ENCODE assay signal across 11 cellular contexts in genomic region chr14:67940476-67940875, GRCh38.
A peak's percentile ranks its signal among the peaks of the same experiment; 100 is the strongest.
DNase-seq lines count a peak whose midpoint lies in the region; ATAC-seq and TF ChIP-seq lines count a peak whose summit lies in the region.
"Had no signal": no experiment of that assay in that cellular context is flagged by ENCODE, and none has a peak within 500 bp of the region (broad histone marks: within the 10 kb centered on the region; RNA-seq: fewer than 3 reads in every experiment).

No MANE protein-coding gene starts in this region.

- H3K9me3 ChIP-seq in iPS-20b (ENCODE audit: insufficient read depth, low read depth, low read length) = no peaks in the 10 kb centered on the region

- CTCF ChIA-PET in MCF 10A (lab: Yijun Ruan, JAX) = interaction anchor here (1.1 to 3.0 kb wide), 6 partner anchors 7 to 877 kb away, joined by 3 to 19 read pairs (median 6); no protein-coding TSS in a partner anchor

- no peaks in the 10 kb centered on the region for H3K36me3 ChIP-seq in iPS-20b (ENCODE audit: insufficient read depth, low read depth, low read length)

- H3K27me3 ChIP-seq in iPS-20b (ENCODE audit: insufficient read depth, low read length) = no peaks in the 10 kb centered on the region

- H3K36me3 Mint-ChIP-seq in MCF 10A (ENCODE audit: insufficient read depth, unreplicated experiment) = no peaks in the 10 kb centered on the region
- H3K36me3 Mint-ChIP-seq: activated naive CD8-positive, alpha-beta T cell treated with anti-CD3 and anti-CD28 coated beads for 36 hours had no signal

- intact Hi-C loops in MCF 10A (cut with micrococcal nuclease) = loop anchor here (5.0 to 10.0 kb wide), 5 partner anchors 144 to 757 kb away; no protein-coding TSS in a partner anchor

- peaks cover 61% of the 10 kb centered on the region for H3K4me1 Mint-ChIP-seq in MCF 10A (ENCODE audit: insufficient read depth, unreplicated experiment)

- H3K4me3 ChIP-seq in iPS-20b (ENCODE audit: low read length) (no peak overlapping the region), skeletal muscle cell (ENCODE audit: low read depth, low read length) (no peak overlapping the region)

- H3K4me3 Mint-ChIP-seq in MCF 10A (ENCODE audit: unreplicated experiment) = peak overlapping the region; percentile 7
- H3K4me3 Mint-ChIP-seq: activated naive CD8-positive, alpha-beta T cell treated with anti-CD3 and anti-CD28 coated beads for 36 hours; CD4-positive, alpha-beta T cell had no signal

- no peak overlapping the region for H3K27ac ChIP-seq in iPS-20b (ENCODE audit: low read length)

- peak overlapping the region; percentile 7; the same call in 1 of the 2 replicates for H3K9ac ChIP-seq in iPS-20b (ENCODE audit: low read depth, low read length)

- POLR2A ChIA-PET in MCF 10A (lab: Yijun Ruan, JAX) = interaction anchor here (0.5 to 3.9 kb wide), 26 partner anchors 11 to 1569 kb away, joined by 3 to 24 read pairs (median 4); partner anchors contain the start of gene ZFP36L1

- DNase-seq in GM04503 (ENCODE audit: low read depth) (peak; percentile 41), MCF 10A (ENCODE audit: unreplicated experiment) (peak; percentile 42), skeletal muscle cell (ENCODE audit: low read depth) (peak; percentile 61), NCI-H69 (lab: John Stamatoyannopoulos, UW) (no peak), SHP77 (lab: John Stamatoyannopoulos, UW) (no peak), D341Med (ENCODE audit: low spot score) (no peak)
- DNase-seq: activated naive CD8-positive, alpha-beta T cell treated with anti-CD3 and anti-CD28 coated beads for 36 hours; CD4-positive, alpha-beta T cell; NCI-H748 treated with DMSO at 0.1 percent for 48 hours had no signal

- H3K9me3 Mint-ChIP-seq in MCF 10A (ENCODE audit: unreplicated experiment) = no peaks in the 10 kb centered on the region
- H3K9me3 Mint-ChIP-seq: activated naive CD8-positive, alpha-beta T cell treated with anti-CD3 and anti-CD28 coated beads for 36 hours; CD4-positive, alpha-beta T cell had no signal

- no peak for TF ChIP-seq CTCF in MCF 10A (IDR thresholded peaks at IDR 0.05; ENCODE audit: unreplicated experiment)

- ATAC-seq in HG03139 (IDR thresholded peaks at IDR 0.05; ENCODE audit: unreplicated experiment) = no peak

- H3K4me1 ChIP-seq in iPS-20b (ENCODE audit: insufficient read depth, low read length) = peaks cover 49% of the 10 kb centered on the region

- peak overlapping the region; percentile 87 for H3K27ac Mint-ChIP-seq in MCF 10A (ENCODE audit: low read depth, unreplicated experiment)
- H3K27ac Mint-ChIP-seq: activated naive CD8-positive, alpha-beta T cell treated with anti-CD3 and anti-CD28 coated beads for 36 hours; CD4-positive, alpha-beta T cell had no signal

- TSS peak; percentile 76 for BruUV-seq in MCF 10A (replicated peaks; lab: Mats Ljungman, UMichigan)

- H3K27me3 Mint-ChIP-seq in MCF 10A (ENCODE audit: insufficient read depth, unreplicated experiment) = no peaks in the 10 kb centered on the region
- H3K27me3 Mint-ChIP-seq: activated naive CD8-positive, alpha-beta T cell treated with anti-CD3 and anti-CD28 coated beads for 36 hours; CD4-positive, alpha-beta T cell had no signal

Comparison
In these comparisons a context has a peak if more than half of its experiments do, and no peak if none do; other contexts are left out.
1. DNase-seq: peak in GM04503 (single experiment), MCF 10A (single experiment) and skeletal muscle cell (single experiment); none in NCI-H69 (single experiment), SHP77 (0 of 2) and D341Med (single experiment).